9 cellular contexts compared by ENCODE assay signal in genomic region chr17:38746004-38746892, GRCh38. TPM values are rescaled to one million over a fixed set of nuclear protein-coding genes. Genes with fewer than 3 reads are reported as not detected.
DNase-seq lines count a peak whose midpoint lies in the region; ATAC-seq and TF ChIP-seq lines count a peak whose summit lies in the region.
"Had no signal": no experiment of that assay in that cellular context is flagged by ENCODE, and none has a peak within 500 bp of the region (broad histone marks: within the 10 kb centered on the region; RNA-seq: fewer than 3 reads in every experiment).

No MANE protein-coding gene starts in this region.

- TF ChIP-seq EP300 in sigmoid colon (IDR thresholded peaks at IDR 0.05): no peak

- TF ChIP-seq CTCF in RWPE1 (conservative IDR thresholded peaks at IDR 0.05; ENCODE audit: low read depth): no peak
- no peak for TF ChIP-seq CTCF in fibroblast of lung (conservative IDR thresholded peaks at IDR 0.05 in 1 of 2, IDR thresholded peaks at IDR 0.05 in 1 of 2; ENCODE audit: low read depth in 1 of 2, low read length in 2 of 2)
- no peak for TF ChIP-seq CTCF in sigmoid colon (IDR thresholded peaks at IDR 0.05)
- no peak for TF ChIP-seq CTCF in GM13977 (IDR thresholded peaks at IDR 0.05; ENCODE audit: extremely low read depth, insufficient read depth, missing control alignments)

- H3K4me3 ChIP-seq in GM23248 (peak overlapping the region; percentile 88), fibroblast of lung (replicated peaks in 1 of 4; ENCODE audit: control extremely low read depth in 1 of 4, insufficient read depth in 1 of 4, low read depth in 3 of 4, low read length in 4 of 4) (peak overlapping the region; percentile 71 to 89 (median 78)), sigmoid colon (peak overlapping the region in 3 of 4 donors; percentile 60 to 82 (median 82))

- WGBS in GM23248 (ENCODE audit: low coverage in 1 of 2, low lambda C conversion rate in 2 of 2, missing lambda C conversion rate in 2 of 2), 2 experiments: 58 to 69% methylated on average over 8 of the region's 8 CpGs
- WGBS in sigmoid colon, 2 donors: 48 to 58% methylated on average over 8 of the region's 8 CpGs

- DNase-seq in GM23248 (no peak), RWPE1 (ENCODE audit: low spot score) (no peak), fibroblast of lung (ENCODE audit: low read depth in 2 of 2) (no peak), sigmoid colon (no peak), NCI-H2196 (lab: John Stamatoyannopoulos, UW; ENCODE audit: unreplicated experiment) (no peak), GM13977 (ENCODE audit: low spot score) (no peak)
- DNase-seq: GOT3 had no signal

- intact Hi-C loops in sigmoid colon (cut with DNase I): no loop called here

- in situ Hi-C loops in GM23248 (cut with MboI): no loop called here
- in situ Hi-C loops in GM13977 (cut with MboI; ENCODE audit: low pct_unique_long_range_greater_than_20kb, low sequenced_read_pairs, unreplicated experiment): no loop called here

- POLR2A ChIA-PET in RWPE1 (lab: Yijun Ruan, JAX; ENCODE audit: low non-redundant PET): no interaction called here

- H3K36me3 ChIP-seq in GM23248 (ENCODE audit: low read depth): no peaks in the 10 kb centered on the region
- H3K36me3 ChIP-seq in fibroblast of lung (ENCODE audit: control insufficient read depth, insufficient read depth, low read length): peaks cover 2% of the 10 kb centered on the region
- no peaks in the 10 kb centered on the region for H3K36me3 ChIP-seq in sigmoid colon

- H3K9ac ChIP-seq in GM23248: peak overlapping the region; percentile 81
- peak overlapping the region; percentile 18 for H3K9ac ChIP-seq in fibroblast of lung (ENCODE audit: insufficient read depth, low read length)

- H2AFZ ChIP-seq in GM23248 (no peak overlapping the region), fibroblast of lung (ENCODE audit: low read length) (no peak overlapping the region)

- H3K79me2 ChIP-seq in GM23248 (ENCODE audit: insufficient read depth) (peaks cover 68% of the 10 kb centered on the region), fibroblast of lung (ENCODE audit: control insufficient read depth, insufficient read depth, low read length) (peaks cover 60% of the 10 kb centered on the region)

- H3F3A ChIP-seq in GM23248 (ENCODE audit: insufficient read depth): peaks cover 11% of the 10 kb centered on the region; the same call in 1 of the 2 replicates

- CTCF ChIA-PET in RWPE1 (lab: Yijun Ruan, JAX): interaction anchor here (0.6 to 0.9 kb wide), 3 partner anchors 11 to 69 kb away, joined by 3 to 8 read pairs (median 8); no protein-coding TSS in a partner anchor

- no peak overlapping the region for H3K27ac ChIP-seq in GM23248
- H3K27ac ChIP-seq in RWPE1: peak overlapping the region; percentile 94
- H3K27ac ChIP-seq in fibroblast of lung (ENCODE audit: insufficient read depth, low read length): no peak overlapping the region
- H3K27ac ChIP-seq in sigmoid colon: peak overlapping the region; percentile 86 to 94 (median 89)

- H3K4me2 ChIP-seq in GM23248 (ENCODE audit: unreplicated experiment) (peak overlapping the region; percentile 85), fibroblast of lung (ENCODE audit: extremely low read depth, insufficient read depth, low read length) (peak overlapping the region; percentile 91)

- no peak for ATAC-seq in GM18867 (IDR thresholded peaks at IDR 0.05; ENCODE audit: unreplicated experiment)
- no peak for ATAC-seq in HG03378 (IDR thresholded peaks at IDR 0.05; ENCODE audit: unreplicated experiment)

- H3K27me3 ChIP-seq in GM23248 (replicated peaks; ENCODE audit: insufficient read depth) (no peaks in the 10 kb centered on the region), fibroblast of lung (ENCODE audit: control insufficient read depth, insufficient read depth, low read length) (no peaks in the 10 kb centered on the region), sigmoid colon (peaks cover 0 to 26% (median 0%) of the 10 kb centered on the region in 3 donors)

- no peaks in the 10 kb centered on the region for H4K20me1 ChIP-seq in GM23248 (ENCODE audit: insufficient read depth)
- H4K20me1 ChIP-seq in fibroblast of lung (ENCODE audit: control insufficient read depth, extremely low read depth, insufficient read depth, low read length): no peaks in the 10 kb centered on the region

- H3K4me1 ChIP-seq in GM23248 (ENCODE audit: insufficient read depth) (peaks cover 24% of the 10 kb centered on the region), fibroblast of lung (ENCODE audit: control insufficient read depth, extremely low read depth, insufficient read depth, low read length) (peaks cover 22% of the 10 kb centered on the region), sigmoid colon (peaks cover 0 to 79% (median 70%) of the 10 kb centered on the region in 4 donors)

- no peak for TF ChIP-seq POLR2A in sigmoid colon (IDR thresholded peaks at IDR 0.05)

- H3K9me2 ChIP-seq in GM23248 (ENCODE audit: insufficient read depth): no peaks in the 10 kb centered on the region

- H3K9me3 ChIP-seq in GM23248 (ENCODE audit: low read depth): no peaks in the 10 kb centered on the region
- no peaks in the 10 kb centered on the region for H3K9me3 ChIP-seq in fibroblast of lung (ENCODE audit: control insufficient read depth, insufficient read depth, low read depth, low read length)
- H3K9me3 ChIP-seq in sigmoid colon: no peaks in the 10 kb centered on the region

RNA-seq across cellular contexts. Expression of gene PCGF2, which starts 1.9 kb away (rescaled TPM):
- total RNA-seq in GM23248 (2014; rRNA removed; shearing (Covaris generic)): 3.5 and 3.8 TPM in 2 replicates
- polyA plus RNA-seq in GM23248 (2016; fragmentation: Nextera tagmentation; extraction: Ambion mirVana): 4.6 and 5.5 TPM in 2 replicates
- 2.3 and 4.0 TPM in 2 replicates for total RNA-seq in fibroblast of lung
- polyA plus RNA-seq in fibroblast of lung: 8.0 and 10.5 TPM in 2 replicates
- polyA plus RNA-seq in fibroblast of lung (2012): 35.7 and 39.0 TPM in 2 replicates
- polyA minus RNA-seq in fibroblast of lung (ENCODE audit: low replicate concordance): 34.4 and 47.9 TPM in 2 replicates
- 1 to 10 TPM; 4.3 to 8.9 (median 5.6) TPM for total RNA-seq in sigmoid colon
- polyA plus RNA-seq in sigmoid colon: 10 to 100 TPM; 19.6 to 32.6 (median 22.8) TPM

RNA-seq across cellular contexts. Expression of gene PSMB3, which starts 6.3 kb away (rescaled TPM):
- 149 and 227 TPM in 2 replicates for total RNA-seq in GM23248 (2014; rRNA removed; shearing (Covaris generic))
- polyA plus RNA-seq in GM23248 (2016; fragmentation: Nextera tagmentation; extraction: Ambion mirVana) (308 and 310 TPM in 2 replicates), fibroblast of lung (210 and 334 TPM in 2 replicates), sigmoid colon (100 to 1,000 TPM; 246 to 280 (median 258) TPM)
- total RNA-seq in fibroblast of lung (215 and 299 TPM in 2 replicates), sigmoid colon (100 to 1,000 TPM; 135 to 198 (median 153) TPM)
- polyA plus RNA-seq in fibroblast of lung (2012): 196 and 333 TPM in 2 replicates
- polyA minus RNA-seq in fibroblast of lung (ENCODE audit: low replicate concordance): 291 and 439 TPM in 2 replicates

RNA-seq across cellular contexts. Expression of gene CISD3, which starts 16.1 kb away (rescaled TPM):
- 6.1 and 7.2 TPM in 2 replicates for total RNA-seq in GM23248 (2014; rRNA removed; shearing (Covaris generic))
- 44.6 and 49.9 TPM in 2 replicates for polyA plus RNA-seq in GM23248 (2016; fragmentation: Nextera tagmentation; extraction: Ambion mirVana)
- 4.0 and 4.4 TPM in 2 replicates for total RNA-seq in fibroblast of lung
- polyA plus RNA-seq in fibroblast of lung: 5.7 and 7.6 TPM in 2 replicates
- polyA plus RNA-seq in fibroblast of lung (2012): 26.6 and 36.9 TPM in 2 replicates
- 14.4 and 14.9 TPM in 2 replicates for polyA minus RNA-seq in fibroblast of lung (ENCODE audit: low replicate concordance)
- 10 to 100 TPM in 3 of 4 donors, 1 to 10 TPM in 1; 9.2 to 19.3 (median 14.6) TPM for total RNA-seq in sigmoid colon
- 100 to 1,000 TPM; 104 to 115 (median 108) TPM for polyA plus RNA-seq in sigmoid colon

RNA-seq across cellular contexts. Expression of gene MLLT6, which starts 41.2 kb away (rescaled TPM):
- 13.5 and 18.9 TPM in 2 replicates for total RNA-seq in GM23248 (2014; rRNA removed; shearing (Covaris generic))
- polyA plus RNA-seq in GM23248 (2016; fragmentation: Nextera tagmentation; extraction: Ambion mirVana): 2.4 and 3.1 TPM in 2 replicates
- 17.7 and 20.0 TPM in 2 replicates for total RNA-seq in fibroblast of lung
- 14.3 and 15.4 TPM in 2 replicates for polyA plus RNA-seq in fibroblast of lung
- 14.2 and 18.2 TPM in 2 replicates for polyA plus RNA-seq in fibroblast of lung (2012)
- 17.6 and 34.5 TPM in 2 replicates for polyA minus RNA-seq in fibroblast of lung (ENCODE audit: low replicate concordance)
- 10 to 100 TPM; 48.9 to 90.3 (median 69.9) TPM for total RNA-seq in sigmoid colon
- 10 to 100 TPM; 15.3 to 86.5 (median 16.2) TPM for polyA plus RNA-seq in sigmoid colon

RNA-seq across cellular contexts. Expression of gene PIP4K2B, which starts 53.1 kb away (rescaled TPM):
- 43.6 and 65.8 TPM in 2 replicates for total RNA-seq in GM23248 (2014; rRNA removed; shearing (Covaris generic))
- 12.8 and 13.4 TPM in 2 replicates for polyA plus RNA-seq in GM23248 (2016; fragmentation: Nextera tagmentation; extraction: Ambion mirVana)
- total RNA-seq in fibroblast of lung: 38.5 and 43.8 TPM in 2 replicates
- 30.6 and 33.5 TPM in 2 replicates for polyA plus RNA-seq in fibroblast of lung
- polyA plus RNA-seq in fibroblast of lung (2012): 34.7 and 34.9 TPM in 2 replicates
- polyA minus RNA-seq in fibroblast of lung (ENCODE audit: low replicate concordance): 54.0 and 77.6 TPM in 2 replicates
- 10 to 100 TPM; 44.1 to 50.1 (median 44.6) TPM for total RNA-seq in sigmoid colon
- polyA plus RNA-seq in sigmoid colon: 10 to 100 TPM in 1 of 3 donors, 1 to 10 TPM in 2; 5.1 to 21.6 (median 6.6) TPM

Comparison
In these comparisons a context has a peak if more than half of its experiments do, and no peak if none do; other contexts are left out.
1. H3K27ac ChIP-seq: peak in RWPE1 (single experiment) and sigmoid colon (4 of 4); none in GM23248 (single experiment) and fibroblast of lung (single experiment).
2. Peak in every context shown above with its lines, with median percentiles within 50 percentile points of each other: H3K4me3 ChIP-seq.